ENCODE assay signal across 10 cellular contexts in genomic region chr3:174442317-174442682, GRCh38.
DNase-seq lines count a peak whose midpoint lies in the region; ATAC-seq and TF ChIP-seq lines count a peak whose summit lies in the region.
"Had no signal": no experiment of that assay in that cellular context is flagged by ENCODE, and none has a peak within 500 bp of the region (broad histone marks: within the 10 kb centered on the region; RNA-seq: fewer than 3 reads in every experiment).

No MANE protein-coding gene starts in this region.

- TF ChIP-seq POLR2A in gastrocnemius medialis (IDR thresholded peaks at IDR 0.05) (no peak), lower leg skin (IDR thresholded peaks at IDR 0.05) (no peak)

- TF ChIP-seq CTCF in fibroblast of villous mesenchyme (IDR thresholded peaks at IDR 0.05; ENCODE audit: insufficient read depth, low read depth, low read length): no peak
- TF ChIP-seq CTCF in gastrocnemius medialis (IDR thresholded peaks at IDR 0.05 in 4 of 5, conservative IDR thresholded peaks at IDR 0.05 in 1 of 5): no peak
- TF ChIP-seq CTCF in lower leg skin (IDR thresholded peaks at IDR 0.05): no peak

- H3K4me1 ChIP-seq in SJSA1 (replicated peaks) (peaks cover 22% of the 10 kb centered on the region), gastrocnemius medialis (peaks cover 24 to 37% of the 10 kb centered on the region in 2 donors)

- intact Hi-C loops in gastrocnemius medialis (cut with DNase I; ENCODE audit: low total_unique reads): loop anchor here (10.0 kb wide), 1 partner anchor 1047 kb away; the partner anchor contains the start of gene NLGN1
- intact Hi-C loops in lower leg skin (cut with DNase I; ENCODE audit: low total_unique reads): no loop called here

- H3K27ac ChIP-seq in SJSA1: peak overlapping the region; percentile 99
- H3K27ac ChIP-seq in gastrocnemius medialis: peak overlapping the region; percentile 83 to 96 (median 95)

- WGBS in lower leg skin, 2 donors: 44 to 49% methylated on average over 4 of the region's 4 CpGs

- DNase-seq in ELR (ENCODE audit: low read depth): peak; percentile 43
- no peak for DNase-seq in SJSA1 (ENCODE audit: low read depth in 1 of 2, low spot score in 2 of 2)
- no peak for DNase-seq in fibroblast of villous mesenchyme (ENCODE audit: low read depth)
- DNase-seq in gastrocnemius medialis: no peak
- no peak for DNase-seq in NCI-H510A (lab: John Stamatoyannopoulos, UW)
- DNase-seq in NCI-H1417 treated with DMSO at 0.1 percent for 48 hours (lab: John Stamatoyannopoulos, UW): no peak
- DNase-seq in lower leg skin (ENCODE audit: low spot score in 2 of 2): no peak
- DNase-seq: activated CD4-positive, CD25-positive, alpha-beta regulatory T cell treated with anti-CD3 and anti-CD28 coated beads, Interleukin-2, amount 50 U/mL, for 72 hours; OCI-M1 had no signal

- in situ Hi-C loops in gastrocnemius medialis (cut with MboI; ENCODE audit: low sequenced_read_pairs in 4 of 4): no loop called here

- peaks cover 6% of the 10 kb centered on the region for H3K36me3 ChIP-seq in SJSA1
- no peaks in the 10 kb centered on the region for H3K36me3 ChIP-seq in gastrocnemius medialis

- no peak for ATAC-seq in gastrocnemius medialis
- ATAC-seq in GM19324 (IDR thresholded peaks at IDR 0.05; ENCODE audit: low FRiP score, unreplicated experiment): no peak

- H3K4me3 ChIP-seq in SJSA1 (peak overlapping the region; percentile 92), fibroblast of villous mesenchyme (ENCODE audit: low read depth, low read length) (peak overlapping the region; percentile 77), gastrocnemius medialis (peak overlapping the region in 3 of 4 donors; percentile 68 to 90 (median 77)), lower leg skin (ENCODE audit: low read depth, poor library complexity, severe bottlenecking) (no peak overlapping the region)

- no peaks in the 10 kb centered on the region for H3K27me3 ChIP-seq in SJSA1 (replicated peaks)
- H3K27me3 ChIP-seq in gastrocnemius medialis: no peaks in the 10 kb centered on the region

- H3K9me3 ChIP-seq in SJSA1 (replicated peaks): no peaks in the 10 kb centered on the region
- H3K9me3 ChIP-seq in gastrocnemius medialis: no peaks in the 10 kb centered on the region
